2 cellular contexts compared by ENCODE assay signal in genomic region chr11:727859-728748, GRCh38.
TF ChIP-seq lines count a peak whose summit lies in the region.

No MANE protein-coding gene starts in this region.

TF ChIP-seq in A549, 52 proteins besides CTCF, POLR2A, EP300 and RAD21:
- TF ChIP-seq USF2 (IDR thresholded peaks at IDR 0.05) (peak; percentile 84), HOXB13 (CRISPR knock-in tag; IDR thresholded peaks at IDR 0.05; ENCODE audit: low read depth) (no peak), CEBPB (IDR thresholded peaks at IDR 0.05) (no peak), JUN (IDR thresholded peaks at IDR 0.05) (peak; percentile 36 to 60; a peak in 2 of 5 replicates), TP53 (CRISPR knock-in tag; IDR thresholded peaks at IDR 0.05) (0 out of 2 replicates have a peak, but pooled peaks have one; percentile 43), ESRRA (IDR thresholded peaks at IDR 0.05; ENCODE audit: borderline replicate concordance, low read length) (no peak), MYC (IDR thresholded peaks at IDR 0.05; ENCODE audit: borderline replicate concordance, low read length) (peak; percentile 39; the same call in 1 of the 2 replicates), SMC3 (IDR thresholded peaks at IDR 0.05) (peak; percentile 82), FOSL2 (IDR thresholded peaks at IDR 0.05) (no peak), FOSL2 (CRISPR knock-in tag; IDR thresholded peaks at IDR 0.05) (peak; percentile 83)
- TF ChIP-seq, protein P1, sequence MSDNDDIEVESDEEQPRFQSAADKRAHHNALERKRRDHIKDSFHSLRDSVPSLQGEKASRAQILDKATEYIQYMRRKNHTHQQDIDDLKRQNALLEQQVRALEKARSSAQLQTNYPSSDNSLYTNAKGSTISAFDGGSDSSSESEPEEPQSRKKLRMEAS (IDR thresholded peaks at IDR 0.05) = peak; percentile 83

TF ChIP-seq in GM12878, 131 proteins besides CTCF, POLR2A, EP300 and RAD21:
- peak in 1 of 2 experiments; percentile 87; a peak in 2 of 3 replicates for TF ChIP-seq EGR1 (IDR thresholded peaks at IDR 0.05; ENCODE audit: borderline replicate concordance in 1 of 2, low read depth in 2 of 2, low read length in 2 of 2)
- TF ChIP-seq SMAD1 (IDR thresholded peaks at IDR 0.05; ENCODE audit: low read depth, partially characterized antibody) = no peak
- peak; percentile 85 for TF ChIP-seq ZNF592 (IDR thresholded peaks at IDR 0.05)
- TF ChIP-seq YY1 (IDR thresholded peaks at IDR 0.05; ENCODE audit: low read depth, low read length) = peak; percentile 70; the same call in 1 of the 2 replicates
- peak; percentile 78; the same call in 1 of the 2 replicates for TF ChIP-seq SMC3 (IDR thresholded peaks at IDR 0.05; ENCODE audit: borderline replicate concordance, low read length)
- TF ChIP-seq, protein P1 (IDR thresholded peaks at IDR 0.05; ENCODE audit: low read depth, low read length) = peak; percentile 53; the same call in 1 of the 2 replicates
- TF ChIP-seq RBBP5 (conservative IDR thresholded peaks at IDR 0.05) = no peak
- TF ChIP-seq RELA (IDR thresholded peaks at IDR 0.05; ENCODE audit: borderline replicate concordance, partially characterized antibody) = peak; percentile 16
- TF ChIP-seq, protein P2, sequence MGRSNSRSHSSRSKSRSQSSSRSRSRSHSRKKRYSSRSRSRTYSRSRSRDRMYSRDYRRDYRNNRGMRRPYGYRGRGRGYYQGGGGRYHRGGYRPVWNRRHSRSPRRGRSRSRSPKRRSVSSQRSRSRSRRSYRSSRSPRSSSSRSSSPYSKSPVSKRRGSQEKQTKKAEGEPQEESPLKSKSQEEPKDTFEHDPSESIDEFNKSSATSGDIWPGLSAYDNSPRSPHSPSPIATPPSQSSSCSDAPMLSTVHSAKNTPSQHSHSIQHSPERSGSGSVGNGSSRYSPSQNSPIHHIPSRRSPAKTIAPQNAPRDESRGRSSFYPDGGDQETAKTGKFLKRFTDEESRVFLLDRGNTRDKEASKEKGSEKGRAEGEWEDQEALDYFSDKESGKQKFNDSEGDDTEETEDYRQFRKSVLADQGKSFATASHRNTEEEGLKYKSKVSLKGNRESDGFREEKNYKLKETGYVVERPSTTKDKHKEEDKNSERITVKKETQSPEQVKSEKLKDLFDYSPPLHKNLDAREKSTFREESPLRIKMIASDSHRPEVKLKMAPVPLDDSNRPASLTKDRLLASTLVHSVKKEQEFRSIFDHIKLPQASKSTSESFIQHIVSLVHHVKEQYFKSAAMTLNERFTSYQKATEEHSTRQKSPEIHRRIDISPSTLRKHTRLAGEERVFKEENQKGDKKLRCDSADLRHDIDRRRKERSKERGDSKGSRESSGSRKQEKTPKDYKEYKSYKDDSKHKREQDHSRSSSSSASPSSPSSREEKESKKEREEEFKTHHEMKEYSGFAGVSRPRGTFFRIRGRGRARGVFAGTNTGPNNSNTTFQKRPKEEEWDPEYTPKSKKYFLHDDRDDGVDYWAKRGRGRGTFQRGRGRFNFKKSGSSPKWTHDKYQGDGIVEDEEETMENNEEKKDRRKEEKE (IDR thresholded peaks at IDR 0.05) = no peak
- TF ChIP-seq PAX5 (IDR thresholded peaks at IDR 0.05; ENCODE audit: borderline replicate concordance, low read depth, low read length) = no peak; the same call in 1 of the 2 replicates
- TF ChIP-seq LARP7 (IDR thresholded peaks at IDR 0.05) = 0 out of 2 replicates have a peak, but pooled peaks have one; percentile 36
- TF ChIP-seq RUNX3 (IDR thresholded peaks at IDR 0.05; ENCODE audit: low read length) = peak; percentile 45; the same call in 1 of the 2 replicates
- TF ChIP-seq HDGF (IDR thresholded peaks at IDR 0.05) = peak; percentile 46; the same call in 1 of the 2 replicates
- TF ChIP-seq, protein P3, sequence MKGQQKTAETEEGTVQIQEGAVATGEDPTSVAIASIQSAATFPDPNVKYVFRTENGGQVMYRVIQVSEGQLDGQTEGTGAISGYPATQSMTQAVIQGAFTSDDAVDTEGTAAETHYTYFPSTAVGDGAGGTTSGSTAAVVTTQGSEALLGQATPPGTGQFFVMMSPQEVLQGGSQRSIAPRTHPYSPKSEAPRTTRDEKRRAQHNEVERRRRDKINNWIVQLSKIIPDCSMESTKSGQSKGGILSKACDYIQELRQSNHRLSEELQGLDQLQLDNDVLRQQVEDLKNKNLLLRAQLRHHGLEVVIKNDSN (IDR thresholded peaks at IDR 0.05; ENCODE audit: borderline replicate concordance, extremely low read length, insufficient read depth, low read depth, low read length) = peak; percentile 78
- TF ChIP-seq BHLHE40 (IDR thresholded peaks at IDR 0.05; ENCODE audit: borderline replicate concordance in 1 of 2, low read depth in 2 of 2, low read length in 1 of 2) = peak; percentile 53 to 84; a peak in 3 of 4 replicates
- 0 out of 2 replicates have a peak, but pooled peaks have one; percentile 41 for TF ChIP-seq GATAD2B (conservative IDR thresholded peaks at IDR 0.05; ENCODE audit: low read depth)
- no peak for TF ChIP-seq ASH2L (IDR thresholded peaks at IDR 0.05; ENCODE audit: borderline replicate concordance, low read depth)
- no peak for TF ChIP-seq CHD2 (IDR thresholded peaks at IDR 0.05; ENCODE audit: borderline replicate concordance, low read depth, low read length)
- no peak for TF ChIP-seq BMI1 (IDR thresholded peaks at IDR 0.05; ENCODE audit: borderline replicate concordance)
- no peak for TF ChIP-seq SUPT20H (IDR thresholded peaks at IDR 0.05; ENCODE audit: borderline replicate concordance, control insufficient read depth, low read depth, low read length)
- TF ChIP-seq BACH1 (IDR thresholded peaks at IDR 0.05; ENCODE audit: borderline replicate concordance) = no peak; the same call in 1 of the 2 replicates
- TF ChIP-seq MLLT1 (IDR thresholded peaks at IDR 0.05) = 0 out of 2 replicates have a peak, but pooled peaks have one; percentile 58
- TF ChIP-seq IKZF2 (IDR thresholded peaks at IDR 0.05) = no peak
- TF ChIP-seq FOXK2 (IDR thresholded peaks at IDR 0.05) = no peak
- TF ChIP-seq HCFC1 (IDR thresholded peaks at IDR 0.05; ENCODE audit: low read length) = no peak
- TF ChIP-seq TCF3 (IDR thresholded peaks at IDR 0.05; ENCODE audit: borderline replicate concordance, insufficient read depth, low read depth, low read length) = 0 out of 2 replicates have a peak, but pooled peaks have one; percentile 37
- peak; percentile 46; the same call in 1 of the 2 replicates for TF ChIP-seq USF2 (IDR thresholded peaks at IDR 0.05; ENCODE audit: borderline replicate concordance, low read depth, low read length)
- TF ChIP-seq SMARCA5 (IDR thresholded peaks at IDR 0.05) = peak; percentile 92; the same call in 1 of the 2 replicates
- TF ChIP-seq NR2F1 (conservative IDR thresholded peaks at IDR 0.05) = peak; percentile 61; the same call in 1 of the 2 replicates
- no peak for TF ChIP-seq NFXL1 (IDR thresholded peaks at IDR 0.05; ENCODE audit: borderline replicate concordance)
- TF ChIP-seq PBX3 (IDR thresholded peaks at IDR 0.05; ENCODE audit: insufficient replicate concordance, low read depth, low read length) = peak; percentile 18
- TF ChIP-seq RB1 (IDR thresholded peaks at IDR 0.05; ENCODE audit: borderline replicate concordance) = peak; percentile 37; the same call in 1 of the 2 replicates
- TF ChIP-seq, protein P4, sequence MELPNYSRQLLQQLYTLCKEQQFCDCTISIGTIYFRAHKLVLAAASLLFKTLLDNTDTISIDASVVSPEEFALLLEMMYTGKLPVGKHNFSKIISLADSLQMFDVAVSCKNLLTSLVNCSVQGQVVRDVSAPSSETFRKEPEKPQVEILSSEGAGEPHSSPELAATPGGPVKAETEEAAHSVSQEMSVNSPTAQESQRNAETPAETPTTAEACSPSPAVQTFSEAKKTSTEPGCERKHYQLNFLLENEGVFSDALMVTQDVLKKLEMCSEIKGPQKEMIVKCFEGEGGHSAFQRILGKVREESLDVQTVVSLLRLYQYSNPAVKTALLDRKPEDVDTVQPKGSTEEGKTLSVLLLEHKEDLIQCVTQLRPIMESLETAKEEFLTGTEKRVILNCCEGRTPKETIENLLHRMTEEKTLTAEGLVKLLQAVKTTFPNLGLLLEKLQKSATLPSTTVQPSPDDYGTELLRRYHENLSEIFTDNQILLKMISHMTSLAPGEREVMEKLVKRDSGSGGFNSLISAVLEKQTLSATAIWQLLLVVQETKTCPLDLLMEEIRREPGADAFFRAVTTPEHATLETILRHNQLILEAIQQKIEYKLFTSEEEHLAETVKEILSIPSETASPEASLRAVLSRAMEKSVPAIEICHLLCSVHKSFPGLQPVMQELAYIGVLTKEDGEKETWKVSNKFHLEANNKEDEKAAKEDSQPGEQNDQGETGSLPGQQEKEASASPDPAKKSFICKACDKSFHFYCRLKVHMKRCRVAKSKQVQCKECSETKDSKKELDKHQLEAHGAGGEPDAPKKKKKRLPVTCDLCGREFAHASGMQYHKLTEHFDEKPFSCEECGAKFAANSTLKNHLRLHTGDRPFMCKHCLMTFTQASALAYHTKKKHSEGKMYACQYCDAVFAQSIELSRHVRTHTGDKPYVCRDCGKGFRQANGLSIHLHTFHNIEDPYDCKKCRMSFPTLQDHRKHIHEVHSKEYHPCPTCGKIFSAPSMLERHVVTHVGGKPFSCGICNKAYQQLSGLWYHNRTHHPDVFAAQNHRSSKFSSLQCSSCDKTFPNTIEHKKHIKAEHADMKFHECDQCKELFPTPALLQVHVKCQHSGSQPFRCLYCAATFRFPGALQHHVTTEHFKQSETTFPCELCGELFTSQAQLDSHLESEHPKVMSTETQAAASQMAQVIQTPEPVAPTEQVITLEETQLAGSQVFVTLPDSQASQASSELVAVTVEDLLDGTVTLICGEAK (IDR thresholded peaks at IDR 0.05; ENCODE audit: borderline replicate concordance) = no peak
- no peak for TF ChIP-seq NFYA (IDR thresholded peaks at IDR 0.05; ENCODE audit: borderline replicate concordance, low read depth, low read length)
- TF ChIP-seq CREM (IDR thresholded peaks at IDR 0.05; ENCODE audit: low read depth) = no peak
- no peak for TF ChIP-seq MXI1 (IDR thresholded peaks at IDR 0.05; ENCODE audit: low read depth, low read length)
- TF ChIP-seq ZNF24 (IDR thresholded peaks at IDR 0.05) = no peak
- peak; percentile 41; the same call in 1 of the 2 replicates for TF ChIP-seq IKZF1 (conservative IDR thresholded peaks at IDR 0.05)
- no peak for TF ChIP-seq SUZ12 (IDR thresholded peaks at IDR 0.05; ENCODE audit: unreplicated experiment)
- peak; percentile 16; the same call in 1 of the 3 replicates for TF ChIP-seq POU2F2 (IDR thresholded peaks at IDR 0.05; ENCODE audit: borderline replicate concordance, low read depth, low read length)
- TF ChIP-seq NFIC (IDR thresholded peaks at IDR 0.05; ENCODE audit: low read depth, low read length) = no peak
